Comparison of ENCODE assay signal across 9 cellular contexts in genomic region chr7:137895301-137896201, GRCh38. TPM values are rescaled to one million over a fixed set of nuclear protein-coding genes. Genes with fewer than 3 reads are reported as not detected.
DNase-seq lines count a peak whose midpoint lies in the region; ATAC-seq, FAIRE-seq and TF ChIP-seq lines count a peak whose summit lies in the region.
"Had no signal": no experiment of that assay in that cellular context is flagged by ENCODE, and none has a peak within 500 bp of the region (broad histone marks: within the 10 kb centered on the region; RNA-seq: fewer than 3 reads in every experiment).

No MANE protein-coding gene starts in this region.

- peak overlapping the region; percentile 10 for H3K27ac Mint-ChIP-seq in activated naive CD8-positive, alpha-beta T cell

- peaks cover 15% of the 10 kb centered on the region for H3K4me1 Mint-ChIP-seq in activated naive CD8-positive, alpha-beta T cell (ENCODE audit: low read depth)

- H3K4me3 ChIP-seq in kidney (ENCODE audit: low read length in 2 of 2), result no peak overlapping the region

- intact Hi-C loops in posterior cingulate gyrus (cut with DNase I) (no loop called here), kidney (cut with DNase I) (loop anchor here (5.0 kb wide), 1 partner anchor 238 kb away; no protein-coding TSS in a partner anchor)

- H3K4me1 ChIP-seq in kidney (ENCODE audit: control insufficient read depth in 1 of 2, insufficient read depth in 1 of 2, low read depth in 1 of 2, low read length in 2 of 2), result no peaks in the 10 kb centered on the region

- no peaks in the 10 kb centered on the region for H3K9me3 Mint-ChIP-seq in activated naive CD8-positive, alpha-beta T cell (ENCODE audit: low read depth)

- no peaks in the 10 kb centered on the region for H3K27me3 Mint-ChIP-seq in activated naive CD8-positive, alpha-beta T cell

- no peak overlapping the region for H3K4me3 Mint-ChIP-seq in activated naive CD8-positive, alpha-beta T cell

- no peak for DNase-seq in GM19238 (ENCODE audit: insufficient read length, low spot score)
- DNase-seq in posterior cingulate gyrus, result no peak
- no peak for DNase-seq in kidney
- no peak for DNase-seq in T-helper 9 cell
- DNase-seq: activated CD4-positive, alpha-beta T cell treated with anti-CD3 and anti-CD28 coated beads, Interleukin-2, amount 50 U/mL, for 1 hour had no signal

- ATAC-seq in GM18508 (IDR thresholded peaks at IDR 0.05; ENCODE audit: insufficient read depth, unreplicated experiment) (peak; percentile 78), GM19455 (IDR thresholded peaks at IDR 0.05; ENCODE audit: unreplicated experiment) (peak; percentile 59), HG03060 (IDR thresholded peaks at IDR 0.05; ENCODE audit: low read depth, unreplicated experiment) (peak; percentile 78)

- H3K27ac ChIP-seq in kidney (ENCODE audit: low read depth in 2 of 2, low read length in 2 of 2), result no peak overlapping the region

- H3K36me3 Mint-ChIP-seq in activated naive CD8-positive, alpha-beta T cell, result peaks cover 14% of the 10 kb centered on the region

- H3K9me3 ChIP-seq in kidney (ENCODE audit: control insufficient read depth in 1 of 2, low read length in 2 of 2), result no peaks in the 10 kb centered on the region

- H3K9ac ChIP-seq in kidney (ENCODE audit: low read length in 2 of 2), result no peak overlapping the region

- TF ChIP-seq CTCF in kidney (IDR thresholded peaks at IDR 0.05; ENCODE audit: borderline replicate concordance, extremely low read depth, insufficient read depth), result no peak

- H3K36me3 ChIP-seq in kidney (ENCODE audit: control insufficient read depth in 1 of 2, insufficient read depth in 2 of 2, low read length in 2 of 2), result peaks cover 10 to 47% of the 10 kb centered on the region in 2 donors

- no peak for FAIRE-seq in kidney (lab: Jason Lieb, UNC)

RNA-seq across cellular contexts. Expression of gene DGKI, which starts 48.8 kb away (rescaled TPM):
- total RNA-seq in kidney, result 1.3 TPM
- polyA plus RNA-seq in kidney (ENCODE audit: insufficient read depth, low read depth, low replicate concordance), result 2.5 TPM
